Comparison of ENCODE assay signal across 19 cellular contexts in genomic region chr7:46192191-46192590, GRCh38.
DNase-seq lines count a peak whose midpoint lies in the region; ATAC-seq and TF ChIP-seq lines count a peak whose summit lies in the region.
"Had no signal": no experiment of that assay in that cellular context is flagged by ENCODE, and none has a peak within 500 bp of the region (broad histone marks: within the 10 kb centered on the region; RNA-seq: fewer than 3 reads in every experiment).

No MANE protein-coding gene starts in this region.

- H3K36me3 Mint-ChIP-seq in Calu3 (ENCODE audit: insufficient read depth, unreplicated experiment) = no peaks in the 10 kb centered on the region
- H3K36me3 Mint-ChIP-seq in WTC11 = no peaks in the 10 kb centered on the region
- H3K36me3 Mint-ChIP-seq: CD8-positive, alpha-beta T cell had no signal

- CTCF ChIA-PET in Calu3 (lab: Charles Lee) = no interaction called here
- CTCF ChIA-PET in WTC11 (lab: Charles Lee) = no interaction called here

- H3K4me3 Mint-ChIP-seq in Calu3 (ENCODE audit: low read depth, unreplicated experiment) = no peak overlapping the region
- no peak overlapping the region for H3K4me3 Mint-ChIP-seq in WTC11
- H3K4me3 Mint-ChIP-seq: CD8-positive, alpha-beta T cell had no signal

- no peak for ATAC-seq in HG03045 (IDR thresholded peaks at IDR 0.05; ENCODE audit: unreplicated experiment)
- ATAC-seq in GM18868 (IDR thresholded peaks at IDR 0.05; ENCODE audit: unreplicated experiment) = no peak
- no peak for ATAC-seq in WTC11
- ATAC-seq: CD8-positive, alpha-beta T cell had no signal

- H3K27ac Mint-ChIP-seq in Calu3 (ENCODE audit: unreplicated experiment) (peak overlapping the region; percentile 16), WTC11 (no peak overlapping the region)
- H3K27ac Mint-ChIP-seq: CD8-positive, alpha-beta T cell had no signal

- H3K9me3 ChIP-seq in MG63 = 0 out of 2 replicates have a peak, but pooled peaks cover 3% of the 10 kb centered on the region
- H3K9me3 ChIP-seq: BLaER1 had no signal

- TF ChIP-seq CTCF in Calu3 (IDR thresholded peaks at IDR 0.05; ENCODE audit: unreplicated experiment) = no peak
- TF ChIP-seq CTCF in WTC11 (IDR thresholded peaks at IDR 0.05) = no peak

- H3K36me3 ChIP-seq in MG63 = no peaks in the 10 kb centered on the region
- H3K36me3 ChIP-seq: BLaER1 had no signal

- no peaks in the 10 kb centered on the region for H3K27me3 ChIP-seq in MG63
- H3K27me3 ChIP-seq: BLaER1 had no signal

- H3K4me1 Mint-ChIP-seq in Calu3 (ENCODE audit: low read depth, unreplicated experiment) (peaks cover under 1% of the 10 kb centered on the region), WTC11 (peaks cover 6% of the 10 kb centered on the region)

- DNase-seq in Calu3 = no peak
- peak; percentile 5 for DNase-seq in MG63
- DNase-seq in epithelial cell of prostate (ENCODE audit: low read depth, low spot score) = no peak
- peak; percentile 30 for DNase-seq in retina
- DNase-seq in NCI-H1694 (lab: John Stamatoyannopoulos, UW) = no peak
- DNase-seq in WTC11 (ENCODE audit: low spot score) = no peak
- DNase-seq: CD8-positive, alpha-beta T cell; DMS53; NCI-H1092; NCI-H146; NCI-H2081; NCI-H510A; NCI-H748 treated with DMSO at 0.1 percent for 48 hours; OCI-M1; RPMI8226; SIG-M5 had no signal

- no TSS peak for BruUV-seq in Calu3 (replicated peaks; lab: Mats Ljungman, UMichigan)

- H3K9me3 Mint-ChIP-seq in Calu3 (ENCODE audit: low read depth, unreplicated experiment) (no peaks in the 10 kb centered on the region), WTC11 (peaks cover 6% of the 10 kb centered on the region; the same call in 1 of the 2 replicates)
- H3K9me3 Mint-ChIP-seq: CD8-positive, alpha-beta T cell had no signal

- POLR2A ChIA-PET in WTC11 (lab: Charles Lee) = no interaction called here

- H3K27me3 Mint-ChIP-seq in Calu3 (ENCODE audit: unreplicated experiment) (no peaks in the 10 kb centered on the region), WTC11 (ENCODE audit: low read depth) (no peaks in the 10 kb centered on the region)

- intact Hi-C loops in Calu3 (cut with micrococcal nuclease; ENCODE audit: unreplicated experiment) = no loop called here

- H3K4me3 ChIP-seq in MG63 = no peak overlapping the region
- H3K4me3 ChIP-seq: BLaER1 had no signal

- peak overlapping the region; percentile 45 for H3K27ac ChIP-seq in epithelial cell of prostate
- H3K27ac ChIP-seq: BLaER1 had no signal

TF ChIP-seq in WTC11, 78 proteins besides CTCF, POLR2A, EP300 and RAD21:
- no peak for TF ChIP-seq TEAD1 (CRISPR knock-in tag; IDR thresholded peaks at IDR 0.05)
- no peak for TF ChIP-seq ZNF416 (CRISPR knock-in tag; IDR thresholded peaks at IDR 0.05)
- TF ChIP-seq RELA (CRISPR knock-in tag; IDR thresholded peaks at IDR 0.05; ENCODE audit: borderline replicate concordance) = no peak
- TF ChIP-seq NFYB (CRISPR knock-in tag; conservative IDR thresholded peaks at IDR 0.05; ENCODE audit: low read depth) = no peak
- no peak for TF ChIP-seq NR2C2 (CRISPR knock-in tag; IDR thresholded peaks at IDR 0.05)
- TF ChIP-seq ESRRA (CRISPR knock-in tag; IDR thresholded peaks at IDR 0.05; ENCODE audit: borderline replicate concordance) = no peak
- TF ChIP-seq ZNF219 (CRISPR knock-in tag; IDR thresholded peaks at IDR 0.05; ENCODE audit: borderline replicate concordance) = no peak
- TF ChIP-seq, protein P1, sequence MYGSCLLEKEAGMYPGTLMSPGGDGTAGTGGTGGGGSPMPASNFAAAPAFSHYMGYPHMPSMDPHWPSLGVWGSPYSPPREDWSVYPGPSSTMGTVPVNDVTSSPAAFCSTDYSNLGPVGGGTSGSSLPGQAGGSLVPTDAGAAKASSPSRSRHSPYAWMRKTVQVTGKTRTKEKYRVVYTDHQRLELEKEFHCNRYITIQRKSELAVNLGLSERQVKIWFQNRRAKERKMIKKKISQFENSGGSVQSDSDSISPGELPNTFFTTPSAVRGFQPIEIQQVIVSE (CRISPR knock-in tag; IDR thresholded peaks at IDR 0.05; ENCODE audit: borderline replicate concordance) = no peak
- no peak for TF ChIP-seq FOXJ3 (CRISPR knock-in tag; IDR thresholded peaks at IDR 0.05; ENCODE audit: borderline replicate concordance)
- no peak for TF ChIP-seq ELF4 (CRISPR knock-in tag; IDR thresholded peaks at IDR 0.05; ENCODE audit: low read depth)
- TF ChIP-seq GRHL2 (CRISPR knock-in tag; IDR thresholded peaks at IDR 0.05; ENCODE audit: insufficient replicate concordance, severe bottlenecking) = no peak
- TF ChIP-seq SP1 (CRISPR knock-in tag; conservative IDR thresholded peaks at IDR 0.05) = no peak
- no peak for TF ChIP-seq TP53 (CRISPR knock-in tag; IDR thresholded peaks at IDR 0.05)
- TF ChIP-seq KAT7 (CRISPR knock-in tag; IDR thresholded peaks at IDR 0.05; ENCODE audit: borderline replicate concordance) = no peak
- no peak for TF ChIP-seq STAT6 (CRISPR knock-in tag; conservative IDR thresholded peaks at IDR 0.05; ENCODE audit: low read depth)

Comparison
In these comparisons a context has a peak if more than half of its experiments do, and no peak if none do; other contexts are left out.
1. DNase-seq: peak in MG63 (single experiment) and retina (single experiment); none in Calu3 (single experiment), epithelial cell of prostate (single experiment), NCI-H1694 (single experiment) and WTC11 (single experiment).